1 cellular context compared by ENCODE assay signal in genomic region chr5:73625314-73625904, GRCh38.
TF ChIP-seq lines count a peak whose summit lies in the region.

No MANE protein-coding gene starts in this region.

TF ChIP-seq in GM23338, 12 proteins besides CTCF, POLR2A, EP300 and RAD21:
- TF ChIP-seq ZNF462 (CRISPR knock-in tag; IDR thresholded peaks at IDR 0.05) (no peak), JUNB (IDR thresholded peaks at IDR 0.05; ENCODE audit: unreplicated experiment) (no peak), ZNF331 (CRISPR knock-in tag; IDR thresholded peaks at IDR 0.05; ENCODE audit: low read depth) (no peak), CREB1 (CRISPR knock-in tag; IDR thresholded peaks at IDR 0.05; ENCODE audit: low read depth) (no peak), EZH2 (IDR thresholded peaks at IDR 0.05; ENCODE audit: low read depth, unreplicated experiment) (no peak), ZNF114 (CRISPR knock-in tag; IDR thresholded peaks at IDR 0.05) (no peak), ETS1 (IDR thresholded peaks at IDR 0.05) (no peak), EZH2phosphoT487 (IDR thresholded peaks at IDR 0.05; ENCODE audit: unreplicated experiment) (no peak), POLR2AphosphoS5 (IDR thresholded peaks at IDR 0.05; ENCODE audit: low read depth) (no peak), STAT1 (IDR thresholded peaks at IDR 0.05; ENCODE audit: unreplicated experiment) (no peak)
- TF ChIP-seq, protein P1, sequence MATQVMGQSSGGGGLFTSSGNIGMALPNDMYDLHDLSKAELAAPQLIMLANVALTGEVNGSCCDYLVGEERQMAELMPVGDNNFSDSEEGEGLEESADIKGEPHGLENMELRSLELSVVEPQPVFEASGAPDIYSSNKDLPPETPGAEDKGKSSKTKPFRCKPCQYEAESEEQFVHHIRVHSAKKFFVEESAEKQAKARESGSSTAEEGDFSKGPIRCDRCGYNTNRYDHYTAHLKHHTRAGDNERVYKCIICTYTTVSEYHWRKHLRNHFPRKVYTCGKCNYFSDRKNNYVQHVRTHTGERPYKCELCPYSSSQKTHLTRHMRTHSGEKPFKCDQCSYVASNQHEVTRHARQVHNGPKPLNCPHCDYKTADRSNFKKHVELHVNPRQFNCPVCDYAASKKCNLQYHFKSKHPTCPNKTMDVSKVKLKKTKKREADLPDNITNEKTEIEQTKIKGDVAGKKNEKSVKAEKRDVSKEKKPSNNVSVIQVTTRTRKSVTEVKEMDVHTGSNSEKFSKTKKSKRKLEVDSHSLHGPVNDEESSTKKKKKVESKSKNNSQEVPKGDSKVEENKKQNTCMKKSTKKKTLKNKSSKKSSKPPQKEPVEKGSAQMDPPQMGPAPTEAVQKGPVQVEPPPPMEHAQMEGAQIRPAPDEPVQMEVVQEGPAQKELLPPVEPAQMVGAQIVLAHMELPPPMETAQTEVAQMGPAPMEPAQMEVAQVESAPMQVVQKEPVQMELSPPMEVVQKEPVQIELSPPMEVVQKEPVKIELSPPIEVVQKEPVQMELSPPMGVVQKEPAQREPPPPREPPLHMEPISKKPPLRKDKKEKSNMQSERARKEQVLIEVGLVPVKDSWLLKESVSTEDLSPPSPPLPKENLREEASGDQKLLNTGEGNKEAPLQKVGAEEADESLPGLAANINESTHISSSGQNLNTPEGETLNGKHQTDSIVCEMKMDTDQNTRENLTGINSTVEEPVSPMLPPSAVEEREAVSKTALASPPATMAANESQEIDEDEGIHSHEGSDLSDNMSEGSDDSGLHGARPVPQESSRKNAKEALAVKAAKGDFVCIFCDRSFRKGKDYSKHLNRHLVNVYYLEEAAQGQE (IDR thresholded peaks at IDR 0.05; ENCODE audit: unreplicated experiment): no peak
